Comparison of ENCODE assay signal across 9 cellular contexts in the genomic region with DNA sequence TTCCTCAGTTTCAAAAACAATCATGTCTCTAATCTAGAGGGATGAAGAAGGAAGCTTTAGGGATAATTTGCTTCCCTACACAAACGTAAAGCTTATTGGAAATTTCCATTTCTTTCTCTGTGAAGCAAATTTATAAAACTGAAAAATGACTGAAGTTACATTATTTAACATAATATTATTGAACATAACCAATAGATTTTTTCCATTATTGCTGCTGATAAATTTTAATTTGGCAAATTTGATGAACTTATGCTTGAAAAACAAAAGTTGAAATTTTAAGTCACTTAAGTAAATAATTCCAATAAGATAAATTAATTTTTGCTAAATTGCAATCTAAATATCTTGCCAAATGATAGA.
A peak's percentile ranks its signal among the peaks of the same experiment; 100 is the strongest.
DNase-seq lines count a peak whose midpoint lies in the region; ATAC-seq and TF ChIP-seq lines count a peak whose summit lies in the region.
"Had no signal": no experiment of that assay in that cellular context is flagged by ENCODE, and none has a peak within 500 bp of the region (broad histone marks: within the 10 kb centered on the region; RNA-seq: fewer than 3 reads in every experiment).

No MANE protein-coding gene starts in this region.

- POLR2A ChIA-PET in HEK293 (lab: Yijun Ruan, JAX), result interaction anchor here (1.4 kb wide), 1 partner anchor 493 kb away, joined by 17 read pairs; the partner anchor contains the start of gene FOXC1
- POLR2A ChIA-PET in RWPE1 (lab: Yijun Ruan, JAX; ENCODE audit: low non-redundant PET), result no interaction called here

- H3K36me3 Mint-ChIP-seq in mesothelial cell of epicardium, result no peaks in the 10 kb centered on the region

- DNase-seq in RWPE1 (ENCODE audit: low spot score) (no peak), mesothelial cell of epicardium (ENCODE audit: low spot score in 2 of 2, unreplicated experiment in 2 of 2) (no peak), dedifferentiated amniotic fluid mesenchymal stem cell (ENCODE audit: extremely low spot score) (no peak)
- no peak for DNase-seq in stimulated activated CD8-positive, alpha-beta memory T cell treated with anti-CD3 and anti-CD28 coated beads, Interleukin-4, amount 100 ng/mL, for 48 hours
- DNase-seq in activated T-cell treated with anti-CD3 and anti-CD28 coated beads, Interleukin-2, amount 50 U/mL, for 1 hour, result no peak
- DNase-seq: H9, NCI-H1694 had no signal

- no peak overlapping the region for H3K4me3 ChIP-seq in HEK293 (ENCODE audit: low read depth, low read length)

- TF ChIP-seq CTCF in HEK293 (tag by site-specific recombination; IDR thresholded peaks at IDR 0.05) (no peak), RWPE1 (conservative IDR thresholded peaks at IDR 0.05; ENCODE audit: low read depth) (peak; percentile 9; the same call in 1 of the 2 replicates), mesothelial cell of epicardium (IDR thresholded peaks at IDR 0.05; ENCODE audit: unreplicated experiment) (peak; percentile 21)

- CTCF ChIA-PET in HEK293 (lab: Yijun Ruan, JAX), result interaction anchor here (0.5 to 4.3 kb wide), 61 partner anchors 10 to 586 kb away, joined by 3 to 43 read pairs (median 3); no protein-coding TSS in a partner anchor
- CTCF ChIA-PET in RWPE1 (lab: Yijun Ruan, JAX), result interaction anchor here (0.6 to 1.4 kb wide), 18 partner anchors 10 to 530 kb away, joined by 3 to 17 read pairs (median 4); partner anchors contain the start of gene FOXC1

- peaks cover 32% of the 10 kb centered on the region for H3K4me1 Mint-ChIP-seq in mesothelial cell of epicardium

- no peak overlapping the region for H3K4me3 Mint-ChIP-seq in mesothelial cell of epicardium
- H3K4me3 Mint-ChIP-seq: H9 had no signal

- H3K4me1 ChIP-seq in HEK293 (ENCODE audit: control insufficient read depth, insufficient read depth, low read length), result peaks cover 46% of the 10 kb centered on the region

- no peak overlapping the region for H3K27ac Mint-ChIP-seq in mesothelial cell of epicardium
- H3K27ac Mint-ChIP-seq: H9 had no signal

- H3K9me3 Mint-ChIP-seq in mesothelial cell of epicardium, result no peaks in the 10 kb centered on the region
- H3K9me3 Mint-ChIP-seq: H9 had no signal

- H3K36me3 ChIP-seq in HEK293 (ENCODE audit: control insufficient read depth in 2 of 2, insufficient read depth in 1 of 2, low read length in 2 of 2), result no peaks in the 10 kb centered on the region

- H3K9me3 ChIP-seq in HEK293 (ENCODE audit: control insufficient read depth, insufficient read depth, low read depth, low read length), result no peaks in the 10 kb centered on the region

- H3K27me3 Mint-ChIP-seq in mesothelial cell of epicardium (ENCODE audit: low read depth), result no peaks in the 10 kb centered on the region

- H3K27ac ChIP-seq in HEK293 (ENCODE audit: extremely low read depth, low read depth, low read length) (peak overlapping the region; percentile 80; the same call in 1 of the 2 replicates), RWPE1 (no peak overlapping the region)

- no peak for ATAC-seq in GM21423 (IDR thresholded peaks at IDR 0.05; ENCODE audit: unreplicated experiment)

TF ChIP-seq in HEK293, 187 proteins besides CTCF, POLR2A, EP300 and RAD21 (continues in another document):
- TF ChIP-seq ZBTB6 (tag by site-specific recombination; IDR thresholded peaks at IDR 0.05), result no peak
- TF ChIP-seq OVOL3 (tag by site-specific recombination; IDR thresholded peaks at IDR 0.05), result no peak
- peak; percentile 50; the same call in 1 of the 2 replicates for TF ChIP-seq IKZF3 (tag by site-specific recombination; IDR thresholded peaks at IDR 0.05)
- no peak for TF ChIP-seq ZNF404 (tag by site-specific recombination; IDR thresholded peaks at IDR 0.05)
- TF ChIP-seq ZNF830 (tag by site-specific recombination; IDR thresholded peaks at IDR 0.05; ENCODE audit: low read depth), result no peak
- no peak for TF ChIP-seq ZNF157 (tag by site-specific recombination; IDR thresholded peaks at IDR 0.05)
- no peak for TF ChIP-seq GLI2 (tag by site-specific recombination; IDR thresholded peaks at IDR 0.05; ENCODE audit: borderline replicate concordance, low read depth)
- TF ChIP-seq GFI1B (tag by site-specific recombination; IDR thresholded peaks at IDR 0.05), result no peak
- TF ChIP-seq, protein P1, sequence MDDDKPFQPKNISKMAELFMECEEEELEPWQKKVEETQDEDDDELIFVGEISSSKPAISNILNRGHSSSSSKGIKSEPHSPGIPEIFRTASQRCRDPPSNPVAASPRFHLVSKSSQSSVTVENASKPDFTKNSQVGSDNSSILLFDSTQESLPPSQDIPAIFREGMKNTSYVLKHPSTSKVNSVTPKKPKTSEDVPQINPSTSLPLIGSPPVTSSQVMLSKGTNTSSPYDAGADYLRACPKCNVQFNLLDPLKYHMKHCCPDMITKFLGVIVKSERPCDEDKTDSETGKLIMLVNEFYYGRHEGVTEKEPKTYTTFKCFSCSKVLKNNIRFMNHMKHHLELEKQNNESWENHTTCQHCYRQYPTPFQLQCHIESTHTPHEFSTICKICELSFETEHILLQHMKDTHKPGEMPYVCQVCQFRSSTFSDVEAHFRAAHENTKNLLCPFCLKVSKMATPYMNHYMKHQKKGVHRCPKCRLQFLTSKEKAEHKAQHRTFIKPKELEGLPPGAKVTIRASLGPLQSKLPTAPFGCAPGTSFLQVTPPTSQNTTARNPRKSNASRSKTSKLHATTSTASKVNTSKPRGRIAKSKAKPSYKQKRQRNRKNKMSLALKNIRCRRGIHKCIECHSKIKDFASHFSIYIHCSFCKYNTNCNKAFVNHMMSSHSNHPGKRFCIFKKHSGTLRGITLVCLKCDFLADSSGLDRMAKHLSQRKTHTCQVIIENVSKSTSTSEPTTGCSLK (tag by site-specific recombination; IDR thresholded peaks at IDR 0.05), result no peak
- no peak for TF ChIP-seq GLIS2 (tag by site-specific recombination; IDR thresholded peaks at IDR 0.05)
- no peak for TF ChIP-seq PRDM4 (tag by site-specific recombination; IDR thresholded peaks at IDR 0.05)
- no peak for TF ChIP-seq ZNF169 (tag by site-specific recombination; IDR thresholded peaks at IDR 0.05)
- TF ChIP-seq ZBTB44 (tag by site-specific recombination; IDR thresholded peaks at IDR 0.05), result 0 out of 2 replicates have a peak, but pooled peaks have one; percentile 24
- TF ChIP-seq ZNF707 (tag by site-specific recombination; IDR thresholded peaks at IDR 0.05), result no peak
- no peak for TF ChIP-seq ZNF837 (tag by site-specific recombination; IDR thresholded peaks at IDR 0.05)
- TF ChIP-seq ZBTB49 (tag by site-specific recombination; IDR thresholded peaks at IDR 0.05; ENCODE audit: low read depth), result no peak
